In the genomic region with DNA sequence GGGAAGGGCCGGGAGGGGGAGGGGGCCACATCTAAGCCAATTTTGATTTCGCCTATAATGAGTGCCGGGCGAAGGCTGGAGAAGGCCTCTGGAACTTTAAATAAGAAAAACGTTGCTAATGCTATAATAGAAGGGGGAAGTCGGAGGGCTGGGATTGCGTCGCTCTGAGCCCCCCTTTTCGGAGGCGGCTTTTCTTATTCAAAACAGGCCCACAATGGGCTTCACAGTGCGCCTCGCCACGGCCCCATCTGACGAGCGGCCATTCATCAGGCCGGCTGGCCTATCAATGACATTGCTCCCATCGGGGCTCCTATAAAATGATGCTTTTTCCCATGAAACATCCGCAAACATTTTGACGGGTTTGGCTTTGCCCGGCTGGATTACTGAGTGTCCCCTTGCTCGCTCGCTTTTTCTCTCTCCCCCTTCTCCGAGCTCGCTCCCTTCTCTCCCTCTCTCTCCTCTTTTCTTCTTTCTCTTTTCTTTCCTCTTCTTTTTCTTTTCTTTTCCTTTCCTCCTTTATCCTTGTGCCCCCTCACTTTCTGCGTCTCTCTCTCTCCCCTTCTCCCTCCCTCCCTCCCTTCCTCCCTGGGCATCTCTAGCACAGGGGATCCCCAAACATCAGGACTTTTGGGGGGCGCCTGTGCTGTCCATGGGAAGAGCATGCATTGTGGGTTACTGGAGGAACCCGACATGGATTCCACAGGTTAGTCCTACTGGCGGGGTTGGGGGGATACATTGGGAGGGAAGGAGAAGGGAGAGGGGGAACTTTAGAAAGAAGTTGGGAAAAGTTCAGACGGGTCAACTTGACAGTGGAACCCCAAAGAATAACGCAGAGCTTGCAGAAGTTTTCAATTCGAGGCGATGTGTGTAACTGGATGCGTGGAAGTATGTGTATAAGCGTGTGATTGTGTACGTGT, we compare ENCODE assay signal across 8 cellular contexts. TPM values are rescaled to one million over a fixed set of nuclear protein-coding genes. Genes with fewer than 3 reads are reported as not detected.
DNase-seq lines count a peak whose midpoint lies in the region; ATAC-seq and TF ChIP-seq lines count a peak whose summit lies in the region.

A gene (plus strand): TSS at position 344 of the 917 bp plus-strand sequence. CDS start 317 bp downstream, at position 661.

- H3F3A ChIP-seq in neural progenitor cell (ENCODE audit: low read depth): peaks cover 72% of the 10 kb centered on the region

- H3K27ac ChIP-seq in CD8-positive, alpha-beta T cell (ENCODE audit: low read depth, low read length): no peak within 1 kb of the TSS
- H3K27ac ChIP-seq in neural progenitor cell: no peak within 1 kb of the TSS

- H2AFZ ChIP-seq in neural progenitor cell (replicated peaks): no peak within 1 kb of the TSS

- peaks cover 41% of the 10 kb centered on the region for H3K4me1 Mint-ChIP-seq in CD8-positive, alpha-beta T cell (ENCODE audit: low read depth)
- peaks cover 25 to 34% of the 10 kb centered on the region in 2 donors for H3K4me1 Mint-ChIP-seq in effector memory CD8-positive, alpha-beta T cell (ENCODE audit: low read depth in 2 of 2)
- H3K4me1 Mint-ChIP-seq in neural progenitor cell: peaks cover 36% of the 10 kb centered on the region

- no peak for TF ChIP-seq CTCF in CD8-positive, alpha-beta T cell (IDR thresholded peaks at IDR 0.05)
- no peak for TF ChIP-seq CTCF in neural progenitor cell (IDR thresholded peaks at IDR 0.05)

- H3K4me3 Mint-ChIP-seq in CD8-positive, alpha-beta T cell: peak within 1 kb of the TSS; percentile 78
- H3K4me3 Mint-ChIP-seq in effector memory CD8-positive, alpha-beta T cell: peak within 1 kb of the TSS; percentile 67 to 77
- H3K4me3 Mint-ChIP-seq in neural progenitor cell: peak within 1 kb of the TSS; percentile 100

- H3K4me2 ChIP-seq in neural progenitor cell: peak within 1 kb of the TSS; percentile 76

- H3K4me1 ChIP-seq in CD8-positive, alpha-beta T cell (ENCODE audit: insufficient read depth, low read length): peaks cover 28% of the 10 kb centered on the region
- H3K4me1 ChIP-seq in neural progenitor cell: peaks cover 50% of the 10 kb centered on the region

- no peaks in the 10 kb centered on the region for H3K9me3 ChIP-seq in CD8-positive, alpha-beta T cell (ENCODE audit: low read length)
- no peaks in the 10 kb centered on the region for H3K9me3 ChIP-seq in neural progenitor cell (ENCODE audit: low read depth)

- no peak for ATAC-seq in CD8-positive, alpha-beta T cell
- ATAC-seq in effector memory CD8-positive, alpha-beta T cell (replicated peaks): no peak
- ATAC-seq in HG03520 (IDR thresholded peaks at IDR 0.05; ENCODE audit: unreplicated experiment): no peak
- no peak for ATAC-seq in GM21528 (IDR thresholded peaks at IDR 0.05; ENCODE audit: low FRiP score, unreplicated experiment)

- peaks cover 19% of the 10 kb centered on the region for H3K27me3 ChIP-seq in CD8-positive, alpha-beta T cell (ENCODE audit: insufficient read depth, low read length)
- peaks cover 100% of the 10 kb centered on the region for H3K27me3 ChIP-seq in neural progenitor cell

- no peak within 1 kb of the TSS for H3K9ac ChIP-seq in neural progenitor cell

- peaks cover 72% of the 10 kb centered on the region for H3K27me3 Mint-ChIP-seq in CD8-positive, alpha-beta T cell (ENCODE audit: low read depth)
- peaks cover 80 to 100% of the 10 kb centered on the region in 2 donors for H3K27me3 Mint-ChIP-seq in effector memory CD8-positive, alpha-beta T cell
- H3K27me3 Mint-ChIP-seq in neural progenitor cell (ENCODE audit: insufficient read depth, low read depth): peaks cover 20% of the 10 kb centered on the region

- CTCF ChIA-PET in CD8-positive, alpha-beta T cell (lab: Charles Lee): no interaction called here

- no peak within 1 kb of the TSS for H3K27ac Mint-ChIP-seq in CD8-positive, alpha-beta T cell
- H3K27ac Mint-ChIP-seq in effector memory CD8-positive, alpha-beta T cell: no peak within 1 kb of the TSS
- peak within 1 kb of the TSS; percentile 100 for H3K27ac Mint-ChIP-seq in neural progenitor cell

- H3K36me3 ChIP-seq in CD8-positive, alpha-beta T cell (ENCODE audit: insufficient read depth, low read length): no peaks in the 10 kb centered on the region
- no peaks in the 10 kb centered on the region for H3K36me3 ChIP-seq in neural progenitor cell

- DNase-seq in CD8-positive, alpha-beta T cell: no peak
- DNase-seq in NCI-H146 (lab: John Stamatoyannopoulos, UW) (peak; percentile 74), neural progenitor cell (ENCODE audit: low spot score) (peak; percentile 89), SW 1271 (lab: John Stamatoyannopoulos, UW) (no peak), NCI-H187 treated with DMSO at 0.1 percent for 48 hours (lab: John Stamatoyannopoulos, UW) (no peak)
- DNase-seq in effector memory CD8-positive, alpha-beta T cell: no peak

- peaks cover 67% of the 10 kb centered on the region for H4K20me1 ChIP-seq in neural progenitor cell (ENCODE audit: low read depth)

- POLR2A ChIA-PET in CD8-positive, alpha-beta T cell (lab: Charles Lee): no interaction called here

- intact Hi-C loops in CD8-positive, alpha-beta T cell (cut with DNase I, micrococcal nuclease): no loop called here

- H3K9me3 Mint-ChIP-seq in CD8-positive, alpha-beta T cell: no peaks in the 10 kb centered on the region
- H3K9me3 Mint-ChIP-seq in effector memory CD8-positive, alpha-beta T cell: no peaks in the 10 kb centered on the region
- peaks cover 2% of the 10 kb centered on the region for H3K9me3 Mint-ChIP-seq in neural progenitor cell

- H3K36me3 Mint-ChIP-seq in CD8-positive, alpha-beta T cell: no peaks in the 10 kb centered on the region
- no peaks in the 10 kb centered on the region for H3K36me3 Mint-ChIP-seq in effector memory CD8-positive, alpha-beta T cell (ENCODE audit: insufficient read depth)
- peaks cover 9% of the 10 kb centered on the region for H3K36me3 Mint-ChIP-seq in neural progenitor cell

- no peaks in the 10 kb centered on the region for H3K79me2 ChIP-seq in neural progenitor cell (ENCODE audit: low read depth)

- peak within 1 kb of the TSS; percentile 19 for H3K4me3 ChIP-seq in CD8-positive, alpha-beta T cell (ENCODE audit: low read depth, low read length)
- H3K4me3 ChIP-seq in neural progenitor cell: peak within 1 kb of the TSS; percentile 49

RNA-seq across cellular contexts. Expression of the gene that starts here (rescaled TPM):
- total RNA-seq in CD8-positive, alpha-beta T cell: not detected
- 0.22 and 3.4 TPM in 2 replicates for total RNA-seq in neural progenitor cell (ENCODE audit: low replicate concordance)

Comparison
In these comparisons a context has a peak if more than half of its experiments do, and no peak if none do; other contexts are left out.
1. DNase-seq: peak in NCI-H146 (single experiment) and neural progenitor cell (single experiment); none in CD8-positive, alpha-beta T cell (0 of 7), effector memory CD8-positive, alpha-beta T cell (0 of 3), SW 1271 (0 of 2) and NCI-H187 treated with DMSO at 0.1 percent for 48 hours (single experiment).
2. Peak in every context shown above with its lines, with median percentiles within 50 percentile points of each other: H3K4me3 Mint-ChIP-seq.